ENCODE assay signal across 23 cellular contexts in the genomic region with DNA sequence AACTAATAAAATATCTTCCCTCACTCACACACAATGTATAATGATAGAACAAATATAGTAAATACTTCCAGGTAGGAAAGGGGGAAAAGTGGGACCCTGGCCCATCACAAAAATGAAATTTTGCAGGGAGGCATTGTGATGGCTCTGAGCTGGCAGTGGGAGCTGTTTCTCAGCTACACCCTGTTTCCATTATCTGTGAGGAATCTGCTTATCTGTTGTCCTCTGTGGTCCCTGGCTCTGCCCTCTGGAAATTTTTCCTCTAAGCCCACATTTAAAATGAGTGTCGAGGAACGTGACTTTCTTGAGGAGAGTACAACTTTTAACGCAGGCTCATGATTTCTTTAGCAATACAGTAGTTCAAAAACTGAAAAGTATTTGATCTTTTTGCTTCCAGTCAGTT.
"Had no signal": no experiment of that assay in that cellular context is flagged by ENCODE, and none has a peak within 500 bp of the region (broad histone marks: within the 10 kb centered on the region; RNA-seq: fewer than 3 reads in every experiment).

No MANE protein-coding gene starts in this region.

- H3K27me3 ChIP-seq: dorsolateral prefrontal cortex, esophagus muscularis mucosa, gastrocnemius medialis, heart right ventricle, left lung had no signal

- H3K36me3 ChIP-seq: esophagus muscularis mucosa, gastrocnemius medialis, heart right ventricle, left lung, lower lobe of right lung had no signal

- DNase-seq: dermis blood vessel endothelial cell; dorsolateral prefrontal cortex; effector CD4-positive, alpha-beta T cell; effector memory CD4-positive, alpha-beta T cell; foreskin melanocyte; gastrocnemius medialis; glutamatergic neuron; head of caudate nucleus; heart right ventricle; hippocampal formation; left cardiac atrium; left lung; left ventricle myocardium superior; lower lobe of right lung; mesenchymal stem cell; mucosa of descending colon; naive B cell; naive thymus-derived CD8-positive, alpha-beta T cell had no signal

- ATAC-seq: gastrocnemius medialis; heart right ventricle; left cardiac atrium; left lung; left ventricle myocardium superior; lower lobe of right lung; mucosa of descending colon; naive thymus-derived CD8-positive, alpha-beta T cell had no signal

- H3K4me1 ChIP-seq: gastrocnemius medialis had no signal

- H3K9me3 ChIP-seq: esophagus muscularis mucosa, gastrocnemius medialis, heart right ventricle, left lung, lower lobe of right lung, mucosa of descending colon had no signal

- FAIRE-seq: endothelial cell of umbilical vein, islet of Langerhans, keratinocyte had no signal

- H3K4me3 ChIP-seq: coronary artery, dorsolateral prefrontal cortex, esophagus muscularis mucosa, gastrocnemius medialis, heart right ventricle, left lung, lower lobe of right lung, mucosa of descending colon had no signal

- H3K27ac ChIP-seq: coronary artery, dorsolateral prefrontal cortex, esophagus muscularis mucosa, gastrocnemius medialis, heart right ventricle, left lung, lower lobe of right lung had no signal
